8 cellular contexts compared by ENCODE assay signal in the genomic region with DNA sequence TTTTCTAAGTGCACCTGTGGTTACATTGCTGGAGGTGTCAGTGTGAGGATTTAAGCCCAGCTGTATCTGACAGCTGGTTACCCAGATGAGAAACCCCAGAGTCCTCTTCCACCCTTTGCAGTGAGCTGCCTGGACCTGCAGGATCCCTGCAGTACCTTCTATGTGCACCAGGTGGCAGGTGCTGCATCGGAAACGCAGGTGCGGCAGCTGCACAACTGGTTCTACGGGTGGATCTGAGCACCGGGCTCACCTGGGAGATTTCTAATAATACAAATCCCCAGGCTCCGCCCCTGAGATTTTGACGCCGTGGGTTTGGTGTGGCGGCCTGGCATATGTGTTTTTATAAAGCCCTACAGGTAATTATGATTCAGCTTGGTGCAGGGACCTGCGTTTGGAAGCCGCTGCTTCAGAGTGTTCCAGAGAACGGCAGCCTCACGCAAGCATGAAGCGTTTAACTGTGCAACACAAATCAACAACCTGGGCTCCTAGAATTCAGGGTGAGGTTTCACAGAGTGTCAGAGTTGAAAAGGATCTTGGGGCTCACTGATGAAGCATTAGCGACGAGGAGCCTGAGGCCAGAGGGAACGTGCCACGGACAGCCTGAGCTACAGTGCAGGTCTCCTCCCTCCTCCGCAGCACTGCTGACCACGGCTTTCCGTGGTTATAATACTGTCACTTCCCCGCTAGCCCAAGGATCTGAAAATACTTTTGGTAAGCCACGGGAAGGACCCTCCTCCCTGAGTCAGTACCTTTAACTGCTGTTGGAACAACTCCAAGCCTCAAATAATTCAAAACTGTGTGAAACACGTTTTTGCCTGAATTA.
A peak's percentile ranks its signal among the peaks of the same experiment; 100 is the strongest.
DNase-seq lines count a peak whose midpoint lies in the region; ATAC-seq, FAIRE-seq and TF ChIP-seq lines count a peak whose summit lies in the region.

No MANE protein-coding gene starts in this region.

- ATAC-seq in GM21381 (IDR thresholded peaks at IDR 0.05; ENCODE audit: unreplicated experiment) (peak; percentile 100), pancreas (peak; percentile 99 to 100 (median 100))

- DNase-seq in DMS 273 (lab: John Stamatoyannopoulos, UW; ENCODE audit: unreplicated experiment): peak; percentile 80
- peak in 52 of 76 experiments; percentile 1 to 79 (median 19) for DNase-seq in HUDEP-2 (lab: John Stamatoyannopoulos, UW; ENCODE audit: unreplicated experiment in 76 of 76)
- peak; percentile 86 for DNase-seq in NT2/D1 (ENCODE audit: low read depth, low spot score)
- DNase-seq in activated T-cell treated with anti-CD3 and anti-CD28 coated beads for 4 hours: peak; percentile 59
- peak; percentile 44 for DNase-seq in fibroblast of mammary gland (ENCODE audit: low read depth)
- peak; percentile 70 to 93 (median 88) for DNase-seq in pancreas
- peak in 1 of 2 donors; percentile 35 for DNase-seq in uterus

- 38% methylated on average over 24 of the region's 24 CpGs for WGBS in pancreas, 2 donors

- intact Hi-C loops in pancreas (cut with DNase I) (no loop called here), uterus (cut with DNase I; ENCODE audit: low total_unique reads) (no loop called here)

- no peak overlapping the region for H3K4me3 ChIP-seq in NT2/D1 (ENCODE audit: insufficient read length, low read depth)
- no peak overlapping the region for H3K4me3 ChIP-seq in fibroblast of mammary gland (ENCODE audit: control insufficient read depth, low read depth, low read length)
- H3K4me3 ChIP-seq in pancreas: no peak overlapping the region
- no peak overlapping the region for H3K4me3 ChIP-seq in uterus

- H3K36me3 ChIP-seq in NT2/D1 (ENCODE audit: insufficient read depth, insufficient read length, low read length) (no peaks in the 10 kb centered on the region), pancreas (no peaks in the 10 kb centered on the region), uterus (no peaks in the 10 kb centered on the region)

- TF ChIP-seq CTCF in fibroblast of mammary gland (conservative IDR thresholded peaks at IDR 0.05; ENCODE audit: control insufficient read depth, insufficient read depth, low read depth, low read length) (peak; percentile 72), pancreas (IDR thresholded peaks at IDR 0.05) (peak; percentile 88 to 96 (median 90)), uterus (IDR thresholded peaks at IDR 0.05) (peak in 3 of 4 experiments; percentile 46 to 51 (median 46))

- H3K4me1 ChIP-seq in NT2/D1 (ENCODE audit: insufficient read depth, insufficient read length): no peaks in the 10 kb centered on the region
- no peaks in the 10 kb centered on the region for H3K4me1 ChIP-seq in pancreas
- no peaks in the 10 kb centered on the region for H3K4me1 ChIP-seq in uterus

- no peak for TF ChIP-seq POLR2A in uterus (IDR thresholded peaks at IDR 0.05)

- H3K9me3 ChIP-seq in NT2/D1 (ENCODE audit: insufficient read depth, low read length) (no peaks in the 10 kb centered on the region), pancreas (no peaks in the 10 kb centered on the region), uterus (no peaks in the 10 kb centered on the region)

- no peak for FAIRE-seq in pancreas (lab: Jason Lieb, UNC)

- no peak overlapping the region for H3K9ac ChIP-seq in NT2/D1 (ENCODE audit: insufficient read length, low read depth)

- H3K27me3 ChIP-seq in NT2/D1 (ENCODE audit: insufficient read depth, insufficient read length): peaks cover 26% of the 10 kb centered on the region
- H3K27me3 ChIP-seq in pancreas: peaks cover 0 to 18% (median 0%) of the 10 kb centered on the region in 4 donors
- peaks cover 0 to 5% of the 10 kb centered on the region in 2 donors for H3K27me3 ChIP-seq in uterus

- no peak overlapping the region for H3K27ac ChIP-seq in pancreas
- no peak overlapping the region for H3K27ac ChIP-seq in uterus
